ENCODE assay signal across 8 cellular contexts in the genomic region with DNA sequence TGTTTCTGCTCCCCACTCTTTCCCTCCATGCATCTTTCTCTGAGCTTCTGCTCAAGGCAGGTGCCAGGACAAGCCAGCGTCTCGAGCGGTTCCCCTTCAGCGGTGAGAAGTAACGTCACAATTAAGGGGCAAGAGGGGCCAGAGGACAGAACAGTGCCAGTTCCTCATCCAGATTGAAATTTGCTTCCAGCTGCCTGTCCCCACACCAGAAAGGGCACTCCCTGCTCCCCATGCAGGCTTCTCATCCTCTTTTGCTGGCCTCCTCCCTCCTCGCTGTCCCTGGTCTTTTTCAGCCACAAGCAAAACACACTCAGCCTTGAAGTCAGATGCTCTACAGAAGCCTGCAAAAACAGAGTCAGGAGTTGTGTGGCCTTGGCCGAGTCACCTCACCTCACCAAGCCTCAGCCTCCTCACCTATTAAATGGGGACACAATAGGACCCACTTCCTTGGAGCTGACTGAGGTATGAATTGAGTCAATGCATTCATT. TPM values are rescaled to one million over a fixed set of nuclear protein-coding genes. Genes with fewer than 3 reads are reported as not detected.
DNase-seq lines count a peak whose midpoint lies in the region; TF ChIP-seq lines count a peak whose summit lies in the region.

No MANE protein-coding gene starts in this region.

- H3K36me3 ChIP-seq in liver (ENCODE audit: control insufficient read depth in 4 of 4, insufficient read depth in 3 of 4, low read depth in 1 of 4, low read length in 3 of 4) (peaks cover 0 to 2% (median 0%) of the 10 kb centered on the region in 4 donors), tibial artery (peaks cover 0 to 7% (median 0%) of the 10 kb centered on the region in 3 donors)

- 77% methylated on average over 7 of the region's 7 CpGs for WGBS in liver

- H3K9me3 Mint-ChIP-seq in activated CD4-positive, alpha-beta T cell treated with anti-CD3 and anti-CD28 coated beads, Interleukin-2, amount 10 ng/mL, durations not matched to agents 24 days and 14 days, result no peaks in the 10 kb centered on the region
- H3K9me3 Mint-ChIP-seq in activated naive CD8-positive, alpha-beta T cell treated with anti-CD3 and anti-CD28 coated beads for 36 hours, result no peaks in the 10 kb centered on the region

- H3K27me3 ChIP-seq in liver (ENCODE audit: control insufficient read depth in 4 of 4, insufficient read depth in 4 of 4, low read length in 3 of 4) (no peaks in the 10 kb centered on the region), tibial artery (no peaks in the 10 kb centered on the region)

- TF ChIP-seq CTCF in liver (IDR thresholded peaks at IDR 0.05; ENCODE audit: low read depth, low read length, missing input control), result no peak
- TF ChIP-seq CTCF in tibial artery (IDR thresholded peaks at IDR 0.05), result no peak

- H3K4me3 Mint-ChIP-seq in activated CD4-positive, alpha-beta T cell treated with anti-CD3 and anti-CD28 coated beads, Interleukin-2, amount 10 ng/mL, durations not matched to agents 24 days and 14 days, result peak overlapping the region; percentile 79
- H3K4me3 Mint-ChIP-seq in activated naive CD8-positive, alpha-beta T cell treated with anti-CD3 and anti-CD28 coated beads for 36 hours, result peak overlapping the region; percentile 68

- intact Hi-C loops in activated CD4-positive, alpha-beta T cell treated with anti-CD3 and anti-CD28 coated beads, Interleukin-2, amount 10 ng/mL, durations not matched to agents 24 days and 14 days (cut with micrococcal nuclease), result no loop called here
- intact Hi-C loops in tibial artery (cut with DNase I; ENCODE audit: low total_unique reads), result no loop called here

- peak overlapping the region in 1 of 2 donors; percentile 42 for H3K9ac ChIP-seq in liver (ENCODE audit: low read depth in 1 of 2, low read length in 2 of 2)

- H3K4me3 ChIP-seq in liver (ENCODE audit: low read depth in 1 of 3, low read length in 3 of 3) (no peak overlapping the region), tibial artery (peak overlapping the region; percentile 21 to 25)

- peaks cover 72% of the 10 kb centered on the region for H3K4me1 Mint-ChIP-seq in activated CD4-positive, alpha-beta T cell treated with anti-CD3 and anti-CD28 coated beads, Interleukin-2, amount 10 ng/mL, durations not matched to agents 24 days and 14 days
- H3K4me1 Mint-ChIP-seq in activated naive CD8-positive, alpha-beta T cell treated with anti-CD3 and anti-CD28 coated beads for 36 hours, result peaks cover 84% of the 10 kb centered on the region

- H3K27ac ChIP-seq in liver (ENCODE audit: low read depth in 1 of 2, low read length in 2 of 2) (peak overlapping the region; percentile 72 to 83), tibial artery (peak overlapping the region; percentile 94 to 95)

- H3K4me1 ChIP-seq in liver (ENCODE audit: control insufficient read depth in 4 of 4, insufficient read depth in 4 of 4, low read length in 3 of 4) (peaks cover 22 to 59% (median 39%) of the 10 kb centered on the region in 4 donors), tibial artery (peaks cover 5 to 100% (median 93%) of the 10 kb centered on the region in 4 donors)

- no peaks in the 10 kb centered on the region for H3K27me3 Mint-ChIP-seq in activated CD4-positive, alpha-beta T cell treated with anti-CD3 and anti-CD28 coated beads, Interleukin-2, amount 10 ng/mL, durations not matched to agents 24 days and 14 days
- no peaks in the 10 kb centered on the region for H3K27me3 Mint-ChIP-seq in activated naive CD8-positive, alpha-beta T cell treated with anti-CD3 and anti-CD28 coated beads for 36 hours

- H3K9me3 ChIP-seq in liver (ENCODE audit: control insufficient read depth in 4 of 4, low read length in 3 of 4) (no peaks in the 10 kb centered on the region), tibial artery (no peaks in the 10 kb centered on the region)

- TF ChIP-seq RAD21 in liver (IDR thresholded peaks at IDR 0.05), result no peak

- peaks cover 37% of the 10 kb centered on the region for H3K36me3 Mint-ChIP-seq in activated CD4-positive, alpha-beta T cell treated with anti-CD3 and anti-CD28 coated beads, Interleukin-2, amount 10 ng/mL, durations not matched to agents 24 days and 14 days (ENCODE audit: low read depth)
- peaks cover 26% of the 10 kb centered on the region for H3K36me3 Mint-ChIP-seq in activated naive CD8-positive, alpha-beta T cell treated with anti-CD3 and anti-CD28 coated beads for 36 hours

- DNase-seq in activated CD4-positive, alpha-beta T cell treated with anti-CD3 and anti-CD28 coated beads, Interleukin-2, amount 10 ng/mL, durations not matched to agents 24 days and 14 days, result peak; percentile 69
- no peak for DNase-seq in activated CD4-positive, alpha-beta T cell treated with anti-CD3 and anti-CD28 coated beads for 1 hour
- DNase-seq in activated naive CD8-positive, alpha-beta T cell treated with anti-CD3 and anti-CD28 coated beads for 36 hours, result no peak
- DNase-seq in tibial artery (no peak), NCI-H187 treated with DMSO at 0.1 percent for 48 hours (lab: John Stamatoyannopoulos, UW) (no peak), DMS53 (lab: John Stamatoyannopoulos, UW) (no peak), HuH-7 (ENCODE audit: low spot score) (no peak)

- peak overlapping the region; percentile 94 for H3K27ac Mint-ChIP-seq in activated CD4-positive, alpha-beta T cell treated with anti-CD3 and anti-CD28 coated beads, Interleukin-2, amount 10 ng/mL, durations not matched to agents 24 days and 14 days
- H3K27ac Mint-ChIP-seq in activated naive CD8-positive, alpha-beta T cell treated with anti-CD3 and anti-CD28 coated beads for 36 hours, result peak overlapping the region; percentile 88

TF ChIP-seq in liver, 16 proteins besides CTCF, POLR2A, EP300 and RAD21:
- TF ChIP-seq, protein P1, sequence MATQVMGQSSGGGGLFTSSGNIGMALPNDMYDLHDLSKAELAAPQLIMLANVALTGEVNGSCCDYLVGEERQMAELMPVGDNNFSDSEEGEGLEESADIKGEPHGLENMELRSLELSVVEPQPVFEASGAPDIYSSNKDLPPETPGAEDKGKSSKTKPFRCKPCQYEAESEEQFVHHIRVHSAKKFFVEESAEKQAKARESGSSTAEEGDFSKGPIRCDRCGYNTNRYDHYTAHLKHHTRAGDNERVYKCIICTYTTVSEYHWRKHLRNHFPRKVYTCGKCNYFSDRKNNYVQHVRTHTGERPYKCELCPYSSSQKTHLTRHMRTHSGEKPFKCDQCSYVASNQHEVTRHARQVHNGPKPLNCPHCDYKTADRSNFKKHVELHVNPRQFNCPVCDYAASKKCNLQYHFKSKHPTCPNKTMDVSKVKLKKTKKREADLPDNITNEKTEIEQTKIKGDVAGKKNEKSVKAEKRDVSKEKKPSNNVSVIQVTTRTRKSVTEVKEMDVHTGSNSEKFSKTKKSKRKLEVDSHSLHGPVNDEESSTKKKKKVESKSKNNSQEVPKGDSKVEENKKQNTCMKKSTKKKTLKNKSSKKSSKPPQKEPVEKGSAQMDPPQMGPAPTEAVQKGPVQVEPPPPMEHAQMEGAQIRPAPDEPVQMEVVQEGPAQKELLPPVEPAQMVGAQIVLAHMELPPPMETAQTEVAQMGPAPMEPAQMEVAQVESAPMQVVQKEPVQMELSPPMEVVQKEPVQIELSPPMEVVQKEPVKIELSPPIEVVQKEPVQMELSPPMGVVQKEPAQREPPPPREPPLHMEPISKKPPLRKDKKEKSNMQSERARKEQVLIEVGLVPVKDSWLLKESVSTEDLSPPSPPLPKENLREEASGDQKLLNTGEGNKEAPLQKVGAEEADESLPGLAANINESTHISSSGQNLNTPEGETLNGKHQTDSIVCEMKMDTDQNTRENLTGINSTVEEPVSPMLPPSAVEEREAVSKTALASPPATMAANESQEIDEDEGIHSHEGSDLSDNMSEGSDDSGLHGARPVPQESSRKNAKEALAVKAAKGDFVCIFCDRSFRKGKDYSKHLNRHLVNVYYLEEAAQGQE (IDR thresholded peaks at IDR 0.05), result no peak
- TF ChIP-seq RXRA (IDR thresholded peaks at IDR 0.05), result peak in 1 of 2 donors; percentile 0

RNA-seq across cellular contexts. Expression of gene ECE1, which starts 35.0 kb away (rescaled TPM):
- 133 and 134 TPM in 2 replicates for total RNA-seq in activated CD4-positive, alpha-beta T cell treated with anti-CD3 and anti-CD28 coated beads, Interleukin-2, amount 10 ng/mL, durations not matched to agents 24 days and 14 days
- 100 to 1,000 TPM in 1 of 2 experiments, 10 to 100 TPM in 1; 95.6 to 101 TPM for total RNA-seq in activated naive CD8-positive, alpha-beta T cell treated with anti-CD3 and anti-CD28 coated beads for 36 hours
- 10 to 100 TPM; 38.9 to 40.2 TPM for total RNA-seq in liver
- polyA plus RNA-seq in liver, result 10 to 100 TPM; 29.3 to 46.4 TPM

Comparison
In these comparisons a context has a peak if more than half of its experiments do, and no peak if none do; other contexts are left out.
1. H3K4me3 ChIP-seq: peak in tibial artery (2 of 2); none in liver (0 of 3).